17 cellular contexts compared by ENCODE assay signal in genomic region chr12:24359418-24359817, GRCh38.
A peak's percentile ranks its signal among the peaks of the same experiment; 100 is the strongest.
DNase-seq lines count a peak whose midpoint lies in the region; ATAC-seq and TF ChIP-seq lines count a peak whose summit lies in the region.
"Had no signal": no experiment of that assay in that cellular context is flagged by ENCODE, and none has a peak within 500 bp of the region (broad histone marks: within the 10 kb centered on the region; RNA-seq: fewer than 3 reads in every experiment).

No MANE protein-coding gene starts in this region.

- no peak for TF ChIP-seq POLR2A in prostate gland (IDR thresholded peaks at IDR 0.05)

- H3K4me3 ChIP-seq in A673 (ENCODE audit: low read depth, low read length, poor library complexity, severe bottlenecking) (no peak overlapping the region), smooth muscle cell (no peak overlapping the region), prostate gland (no peak overlapping the region)

- peaks cover 58% of the 10 kb centered on the region for H3K4me1 Mint-ChIP-seq in activated B cell treated with CpG ODN at 0.5 μM for 24 hours
- H3K4me1 Mint-ChIP-seq: CD4-positive, CD25-positive, alpha-beta regulatory T cell had no signal

- H3K4me1 ChIP-seq in A673 (ENCODE audit: insufficient read depth, low read length, poor library complexity, severe bottlenecking) (peaks cover 50% of the 10 kb centered on the region), smooth muscle cell (ENCODE audit: low read depth) (peaks cover 34% of the 10 kb centered on the region), prostate gland (replicated peaks) (no peaks in the 10 kb centered on the region)

- BruUV-seq in A673 (replicated peaks; lab: Mats Ljungman, UMichigan), result no TSS peak

- no peaks in the 10 kb centered on the region for H3K9me3 Mint-ChIP-seq in activated B cell treated with CpG ODN at 0.5 μM for 24 hours

- peaks cover 10% of the 10 kb centered on the region for H3K79me2 ChIP-seq in smooth muscle cell (ENCODE audit: low read depth)

- no peaks in the 10 kb centered on the region for H3K27me3 Mint-ChIP-seq in activated B cell treated with CpG ODN at 0.5 μM for 24 hours
- H3K27me3 Mint-ChIP-seq: CD4-positive, CD25-positive, alpha-beta regulatory T cell had no signal

- H3K36me3 Mint-ChIP-seq in activated B cell treated with CpG ODN at 0.5 μM for 24 hours (ENCODE audit: low read depth), result peaks cover 4% of the 10 kb centered on the region
- H3K36me3 Mint-ChIP-seq: CD4-positive, CD25-positive, alpha-beta regulatory T cell had no signal

- peak overlapping the region; percentile 19 for H3K4me2 ChIP-seq in smooth muscle cell

- POLR2A ChIA-PET in A673 (lab: Charles Lee; ENCODE audit: low non-redundant PET), result interaction anchor here (1.0 kb wide), 1 partner anchor 1496 kb away, joined by 3 read pairs; no protein-coding TSS in a partner anchor
- POLR2A ChIA-PET in activated B cell treated with CpG ODN at 0.5 μM for 24 hours (lab: Charles Lee), result interaction anchor here (1.6 to 3.4 kb wide), 4 partner anchors 19 to 419 kb away, joined by 5 to 24 read pairs (median 16); no protein-coding TSS in a partner anchor

- no peaks in the 10 kb centered on the region for H3K27me3 ChIP-seq in A673 (replicated peaks; ENCODE audit: insufficient read depth, low read depth, low read length, poor library complexity)
- no peaks in the 10 kb centered on the region for H3K27me3 ChIP-seq in smooth muscle cell (ENCODE audit: low read depth)
- no peaks in the 10 kb centered on the region for H3K27me3 ChIP-seq in prostate gland (replicated peaks; ENCODE audit: insufficient read depth)

- intact Hi-C loops in A673 (cut with micrococcal nuclease; ENCODE audit: unreplicated experiment) (no loop called here), activated B cell treated with CpG ODN at 0.5 μM for 24 hours (cut with micrococcal nuclease) (no loop called here), prostate gland (cut with DNase I) (no loop called here)

- peak overlapping the region; percentile 5 for H3K9ac ChIP-seq in smooth muscle cell (ENCODE audit: low read depth)

- CTCF ChIA-PET in A673 (lab: Charles Lee), result no interaction called here
- CTCF ChIA-PET in activated B cell treated with CpG ODN at 0.5 μM for 24 hours (lab: Charles Lee), result interaction anchor here (0.7 to 2.0 kb wide), 7 partner anchors 202 to 480 kb away, joined by 3 to 38 read pairs (median 5); no protein-coding TSS in a partner anchor

- H2AFZ ChIP-seq in smooth muscle cell (ENCODE audit: low read depth), result no peak overlapping the region

- H3K36me3 ChIP-seq in A673 (ENCODE audit: insufficient read depth, low read length, poor library complexity, severe bottlenecking) (no peaks in the 10 kb centered on the region), smooth muscle cell (ENCODE audit: low read depth) (no peaks in the 10 kb centered on the region), prostate gland (no peaks in the 10 kb centered on the region)

- DNase-seq in A673 (ENCODE audit: low spot score) (no peak), activated B cell treated with CpG ODN at 0.5 μM for 24 hours (no peak), fibroblast of peridontal ligament (ENCODE audit: extremely low read depth) (peak; percentile 58), smooth muscle cell (lab: John Stamatoyannopoulos, UW; ENCODE audit: unreplicated experiment) (no peak), prostate gland (ENCODE audit: low spot score) (no peak), GM03348 (ENCODE audit: low spot score) (no peak)
- DNase-seq: ACHN; CD4-positive, CD25-positive, alpha-beta regulatory T cell; NCI-H1694; NCI-H2029 treated with DMSO at 0.1 percent for 48 hours; NCI-H2227 treated with DMSO at 0.1 percent for 48 hours; SHP77 had no signal

- ATAC-seq in activated B cell treated with CpG ODN at 0.5 μM for 24 hours (ENCODE audit: low read depth) (no peak), GM19324 (IDR thresholded peaks at IDR 0.05; ENCODE audit: low FRiP score, unreplicated experiment) (no peak)
- ATAC-seq: Panc1 had no signal

- no peaks in the 10 kb centered on the region for H3F3A ChIP-seq in smooth muscle cell (ENCODE audit: low read depth)

- TF ChIP-seq CTCF in A673 (conservative IDR thresholded peaks at IDR 0.05; ENCODE audit: low read depth, low read length) (no peak), activated B cell treated with CpG ODN at 0.5 μM for 24 hours (IDR thresholded peaks at IDR 0.05) (no peak), smooth muscle cell (IDR thresholded peaks at IDR 0.05; ENCODE audit: borderline replicate concordance, insufficient read depth, poor library complexity, severe bottlenecking) (no peak), prostate gland (IDR thresholded peaks at IDR 0.05) (no peak)

- H3K27ac Mint-ChIP-seq in activated B cell treated with CpG ODN at 0.5 μM for 24 hours, result peak overlapping the region; percentile 76

- 74% methylated on average over 1 of the region's 1 CpG for WGBS in smooth muscle cell (ENCODE audit: low lambda C conversion rate)
- WGBS in prostate gland, result 98% methylated on average over 1 of the region's 1 CpG

- H3K9me3 ChIP-seq in A673 (ENCODE audit: low read depth, low read length, poor library complexity, severe bottlenecking) (no peaks in the 10 kb centered on the region), smooth muscle cell (replicated peaks; ENCODE audit: low read depth) (no peaks in the 10 kb centered on the region), prostate gland (no peaks in the 10 kb centered on the region)

- H4K20me1 ChIP-seq in smooth muscle cell (ENCODE audit: low read depth), result no peaks in the 10 kb centered on the region

- H3K27ac ChIP-seq in A673 (ENCODE audit: low read depth, low read length, poor library complexity, severe bottlenecking) (peak overlapping the region; percentile 22), smooth muscle cell (ENCODE audit: low read depth) (peak overlapping the region; percentile 70), prostate gland (no peak overlapping the region)
- H3K27ac ChIP-seq: 22Rv1, HL-60, RWPE1 had no signal

- no peak overlapping the region for H3K4me3 Mint-ChIP-seq in activated B cell treated with CpG ODN at 0.5 μM for 24 hours
- H3K4me3 Mint-ChIP-seq: CD4-positive, CD25-positive, alpha-beta regulatory T cell had no signal

Comparison
In these comparisons a context has a peak if more than half of its experiments do, and no peak if none do; other contexts are left out.
1. H3K27ac ChIP-seq: peak in A673 (single experiment) and smooth muscle cell (single experiment); none in prostate gland (0 of 2).